8 cellular contexts compared by ENCODE assay signal in genomic region chr17:50361561-50362480, GRCh38. TPM values are rescaled to one million over a fixed set of nuclear protein-coding genes. Genes with fewer than 3 reads are reported as not detected.
A peak's percentile ranks its signal among the peaks of the same experiment; 100 is the strongest.
DNase-seq lines count a peak whose midpoint lies in the region; ATAC-seq, FAIRE-seq and TF ChIP-seq lines count a peak whose summit lies in the region.

No MANE protein-coding gene starts in this region.

- no peaks in the 10 kb centered on the region for H3K36me3 Mint-ChIP-seq in T-helper 17 cell (ENCODE audit: low read depth)

- ATAC-seq in T-helper 17 cell = peak; percentile 91

- peaks cover 13% of the 10 kb centered on the region for H3K4me1 ChIP-seq in smooth muscle cell (ENCODE audit: low read depth)

- no peak overlapping the region for H3K27ac ChIP-seq in smooth muscle cell (ENCODE audit: low read depth)

- H3K4me3 ChIP-seq in MG63 (no peak overlapping the region), astrocyte of the spinal cord (ENCODE audit: low read depth, low read length) (no peak overlapping the region), smooth muscle cell (no peak overlapping the region)

- H3K36me3 ChIP-seq in MG63 (peaks cover 58% of the 10 kb centered on the region), smooth muscle cell (ENCODE audit: low read depth) (no peaks in the 10 kb centered on the region)

- peaks cover 5% of the 10 kb centered on the region for H4K20me1 ChIP-seq in smooth muscle cell (ENCODE audit: low read depth)

- H3K9me3 ChIP-seq in MG63 = no peaks in the 10 kb centered on the region
- H3K9me3 ChIP-seq in T-helper 17 cell (ENCODE audit: control insufficient read depth, low read length, poor library complexity, severe bottlenecking) = no peaks in the 10 kb centered on the region
- H3K9me3 ChIP-seq in smooth muscle cell (replicated peaks; ENCODE audit: low read depth) = no peaks in the 10 kb centered on the region

- H3K9ac ChIP-seq in smooth muscle cell (ENCODE audit: low read depth) = no peak overlapping the region

- H3K79me2 ChIP-seq in smooth muscle cell (ENCODE audit: low read depth) = no peaks in the 10 kb centered on the region

- peak overlapping the region; percentile 19 for H3K27ac Mint-ChIP-seq in T-helper 17 cell

- H3K27me3 Mint-ChIP-seq in T-helper 17 cell = no peaks in the 10 kb centered on the region

- peaks cover 9% of the 10 kb centered on the region for H3K4me1 Mint-ChIP-seq in T-helper 17 cell

- in situ Hi-C loops in GM13976 (cut with MboI; ENCODE audit: low sequenced_read_pairs, unreplicated experiment) (no loop called here), astrocyte of the spinal cord (cut with HindIII; ENCODE audit: low sequenced_read_pairs) (no loop called here)

- WGBS in smooth muscle cell (ENCODE audit: low lambda C conversion rate) = 35% methylated on average over 11 of the region's 11 CpGs

- TF ChIP-seq CTCF in GM13976 (IDR thresholded peaks at IDR 0.05; ENCODE audit: borderline replicate concordance, control extremely low read depth, extremely low read depth, insufficient read depth, missing control alignments) = peak; percentile 70
- TF ChIP-seq CTCF in astrocyte of the spinal cord (IDR thresholded peaks at IDR 0.05; ENCODE audit: low read depth, low read length) = peak; percentile 87
- TF ChIP-seq CTCF in smooth muscle cell (IDR thresholded peaks at IDR 0.05; ENCODE audit: borderline replicate concordance, insufficient read depth, poor library complexity, severe bottlenecking) = peak; percentile 68

- H3K27me3 ChIP-seq in MG63 = no peaks in the 10 kb centered on the region
- H3K27me3 ChIP-seq in smooth muscle cell (ENCODE audit: low read depth) = no peaks in the 10 kb centered on the region

- peaks cover 9% of the 10 kb centered on the region for H3F3A ChIP-seq in smooth muscle cell (ENCODE audit: low read depth)

- H3K4me2 ChIP-seq in smooth muscle cell = peak overlapping the region; percentile 27

- DNase-seq in GM13976 (ENCODE audit: low spot score) (peak; percentile 85), MG63 (peak; percentile 51), T-helper 17 cell (peak in 2 of 3 donors; percentile 28 to 40), astrocyte of the spinal cord (ENCODE audit: low read depth, low spot score) (peak; percentile 66), hypothalamus (lab: John Stamatoyannopoulos, UW) (peak in 28 of 51 donors; percentile 5 to 70 (median 29)), smooth muscle cell (lab: John Stamatoyannopoulos, UW; ENCODE audit: unreplicated experiment) (no peak), NCI-H2029 (lab: John Stamatoyannopoulos, UW) (no peak)

- H3K4me3 Mint-ChIP-seq in T-helper 17 cell = peak overlapping the region; percentile 55

- peak; percentile 37 for FAIRE-seq in A204.1 (lab: Jason Lieb, UNC)

- H2AFZ ChIP-seq in smooth muscle cell (ENCODE audit: low read depth) = no peak overlapping the region

RNA-seq across cellular contexts. Expression of gene MRPL27, which starts 11.2 kb away (rescaled TPM):
- total RNA-seq in MG63 (2014; rRNA removed; shearing (Covaris generic); ENCODE audit: low replicate concordance) = 74.4 and 99.7 TPM in 2 replicates
- 10 to 100 TPM; 29.4 to 37.0 TPM for total RNA-seq in T-helper 17 cell
- total RNA-seq in smooth muscle cell = 62.8 and 69.8 TPM in 2 replicates
- 130 and 138 TPM in 2 replicates for polyA plus RNA-seq in smooth muscle cell

RNA-seq across cellular contexts. Expression of gene EME1, which starts 11.2 kb away (rescaled TPM):
- 6.3 and 9.5 TPM in 2 replicates for total RNA-seq in MG63 (2014; rRNA removed; shearing (Covaris generic); ENCODE audit: low replicate concordance)
- total RNA-seq in T-helper 17 cell = 1 to 10 TPM in 1 of 2 donors, under 1 TPM in 1; 0.55 to 1.3 TPM
- total RNA-seq in smooth muscle cell = 4.6 and 8.2 TPM in 2 replicates
- polyA plus RNA-seq in smooth muscle cell = 9.6 and 12.9 TPM in 2 replicates

RNA-seq across cellular contexts. Expression of gene XYLT2, which starts 15.9 kb away (rescaled TPM):
- total RNA-seq in MG63 (2014; rRNA removed; shearing (Covaris generic); ENCODE audit: low replicate concordance) = 26.5 and 27.2 TPM in 2 replicates
- total RNA-seq in T-helper 17 cell (10 to 100 TPM; 19.2 to 20.4 TPM), smooth muscle cell (33.2 and 34.3 TPM in 2 replicates)
- 32.3 and 41.4 TPM in 2 replicates for polyA plus RNA-seq in smooth muscle cell

RNA-seq across cellular contexts. Expression of gene LRRC59, which starts 35.5 kb away (rescaled TPM):
- 365 and 417 TPM in 2 replicates for total RNA-seq in MG63 (2014; rRNA removed; shearing (Covaris generic); ENCODE audit: low replicate concordance)
- 10 to 100 TPM; 45.2 to 51.9 TPM for total RNA-seq in T-helper 17 cell
- 160 and 164 TPM in 2 replicates for total RNA-seq in smooth muscle cell
- 139 and 161 TPM in 2 replicates for polyA plus RNA-seq in smooth muscle cell

Comparison
In these comparisons a context has a peak if more than half of its experiments do, and no peak if none do; other contexts are left out.
1. DNase-seq: peak in GM13976 (single experiment), MG63 (single experiment), T-helper 17 cell (2 of 3), astrocyte of the spinal cord (single experiment) and hypothalamus (28 of 51); none in smooth muscle cell (single experiment) and NCI-H2029 (single experiment).
2. Peak in every context shown above with its lines, with median percentiles within 50 percentile points of each other: CTCF ChIP-seq.